ENCODE assay signal across 14 cellular contexts in genomic region chr6:112618796-112619195, GRCh38.
A peak's percentile ranks its signal among the peaks of the same experiment; 100 is the strongest.
DNase-seq lines count a peak whose midpoint lies in the region; ATAC-seq and TF ChIP-seq lines count a peak whose summit lies in the region.
"Had no signal": no experiment of that assay in that cellular context is flagged by ENCODE, and none has a peak within 500 bp of the region (broad histone marks: within the 10 kb centered on the region; RNA-seq: fewer than 3 reads in every experiment).

No MANE protein-coding gene starts in this region.

- ATAC-seq in GM18909 (IDR thresholded peaks at IDR 0.05; ENCODE audit: poor library complexity, unreplicated experiment) = no peak
- ATAC-seq: heart left ventricle had no signal

- TF ChIP-seq CTCF in A673 (conservative IDR thresholded peaks at IDR 0.05; ENCODE audit: low read depth, low read length) (peak; percentile 40; the same call in 1 of the 2 replicates), SK-N-SH (IDR thresholded peaks at IDR 0.05) (peak; percentile 37), hepatocyte (IDR thresholded peaks at IDR 0.05; ENCODE audit: poor library complexity) (peak; percentile 24), colonic mucosa (IDR thresholded peaks at IDR 0.05) (no peak)

- H3K79me2 ChIP-seq in SK-N-SH (ENCODE audit: insufficient read depth) (no peaks in the 10 kb centered on the region), hepatocyte (no peaks in the 10 kb centered on the region)

- H3K36me3 ChIP-seq in A673 (ENCODE audit: insufficient read depth, low read length, poor library complexity, severe bottlenecking) = no peaks in the 10 kb centered on the region
- no peaks in the 10 kb centered on the region for H3K36me3 ChIP-seq in H7 (replicated peaks; ENCODE audit: control insufficient read depth, insufficient read depth, low read length)
- no peaks in the 10 kb centered on the region for H3K36me3 ChIP-seq in SK-N-SH (replicated peaks in 1 of 2; ENCODE audit: control insufficient read depth in 1 of 2, insufficient read depth in 2 of 2, low read length in 1 of 2)
- no peaks in the 10 kb centered on the region for H3K36me3 ChIP-seq in hepatocyte (replicated peaks; ENCODE audit: insufficient read depth, low read depth)
- no peaks in the 10 kb centered on the region for H3K36me3 ChIP-seq in colonic mucosa
- H3K36me3 ChIP-seq: heart left ventricle, suprapubic skin had no signal

- 69% methylated on average over 3 of the region's 3 CpGs for WGBS in SK-N-SH (ENCODE audit: low lambda C conversion rate)
- whole genome bisulfite sequencing in hepatocyte (ENCODE audit: low lambda C conversion rate, missing lambda C conversion rate) = 52% methylated on average over 3 of the region's 3 CpGs

- TF ChIP-seq EP300 in SK-N-SH (IDR thresholded peaks at IDR 0.05; ENCODE audit: borderline replicate concordance in 1 of 2, low read depth in 1 of 2, low read length in 1 of 2) = no peak

- H2AFZ ChIP-seq in SK-N-SH (ENCODE audit: low read depth) = no peak overlapping the region
- H2AFZ ChIP-seq in hepatocyte = no peak overlapping the region

- H3K4me2 ChIP-seq in SK-N-SH = no peak overlapping the region
- no peak overlapping the region for H3K4me2 ChIP-seq in hepatocyte

- intact Hi-C loops in A673 (cut with micrococcal nuclease; ENCODE audit: unreplicated experiment) = no loop called here
- intact Hi-C loops in colonic mucosa (cut with DNase I) = no loop called here

- H3K4me3 ChIP-seq in A673 (ENCODE audit: low read depth, low read length, poor library complexity, severe bottlenecking) (no peak overlapping the region), H7 (ENCODE audit: insufficient read depth, low read depth, low read length) (no peak overlapping the region), SK-N-SH (ENCODE audit: low read depth in 2 of 2, low read length in 1 of 2) (no peak overlapping the region), hepatocyte (no peak overlapping the region), colonic mucosa (no peak overlapping the region)
- H3K4me3 ChIP-seq: heart left ventricle, SK-N-MC, suprapubic skin had no signal

- TF ChIP-seq RAD21 in SK-N-SH (IDR thresholded peaks at IDR 0.05; ENCODE audit: low read length) = peak; percentile 48

- POLR2A ChIA-PET in A673 (lab: Charles Lee; ENCODE audit: low non-redundant PET) = no interaction called here
- POLR2A ChIA-PET in SK-N-SH (lab: Yijun Ruan, JAX) = no interaction called here

- peak; percentile 52 for DNase-seq in A673 (ENCODE audit: low spot score)
- DNase-seq in H7 = peak; percentile 57
- DNase-seq in SK-N-SH = peak; percentile 11
- DNase-seq in hepatocyte (ENCODE audit: low spot score) = peak; percentile 18
- no peak for DNase-seq in NCI-H1105 treated with DMSO at 0.1 percent for 48 hours (lab: John Stamatoyannopoulos, UW)
- DNase-seq in colonic mucosa = no peak
- no peak for DNase-seq in mucosa of gallbladder (ENCODE audit: low spot score)
- DNase-seq: heart left ventricle; NCI-H2081 treated with DMSO at 0.1 percent for 48 hours; stimulated activated CD4-positive, alpha-beta T cell treated with anti-CD3 and anti-CD28 coated beads, Interleukin-4, amount 100 ng/mL, for 24 hours had no signal

- peaks cover 4% of the 10 kb centered on the region for H3K4me1 ChIP-seq in A673 (ENCODE audit: insufficient read depth, low read length, poor library complexity, severe bottlenecking)
- no peaks in the 10 kb centered on the region for H3K4me1 ChIP-seq in SK-N-SH (ENCODE audit: control insufficient read depth in 1 of 2, insufficient read depth in 2 of 2, low read depth in 1 of 2, low read length in 1 of 2)
- H3K4me1 ChIP-seq in hepatocyte (ENCODE audit: insufficient read depth) = peaks cover 3% of the 10 kb centered on the region
- H3K4me1 ChIP-seq in colonic mucosa = no peaks in the 10 kb centered on the region
- H3K4me1 ChIP-seq: Caco-2, heart left ventricle, suprapubic skin had no signal

- CTCF ChIA-PET in A673 (lab: Charles Lee) (no interaction called here), SK-N-SH (lab: Yijun Ruan, JAX) (interaction anchor here (0.9 to 1.6 kb wide), 6 partner anchors 10 to 286 kb away, joined by 3 to 5 read pairs (median 4); no protein-coding TSS in a partner anchor)

- no peaks in the 10 kb centered on the region for H3F3A ChIP-seq in SK-N-SH (replicated peaks; ENCODE audit: insufficient read depth)

- H4K20me1 ChIP-seq in SK-N-SH (ENCODE audit: insufficient read depth) (no peaks in the 10 kb centered on the region), hepatocyte (ENCODE audit: insufficient read depth, poor library complexity, severe bottlenecking) (no peaks in the 10 kb centered on the region)

- H3K27ac ChIP-seq in A673 (ENCODE audit: low read depth, low read length, poor library complexity, severe bottlenecking) (no peak overlapping the region), SK-N-SH (ENCODE audit: low read depth in 2 of 2, low read length in 1 of 2) (no peak overlapping the region), hepatocyte (no peak overlapping the region), colonic mucosa (no peak overlapping the region)
- H3K27ac ChIP-seq: heart left ventricle, SK-N-MC, suprapubic skin had no signal

- BruUV-seq in A673 (replicated peaks; lab: Mats Ljungman, UMichigan) = no TSS peak

- H3K9me3 ChIP-seq in A673 (ENCODE audit: low read depth, low read length, poor library complexity, severe bottlenecking) = no peaks in the 10 kb centered on the region
- H3K9me3 ChIP-seq in SK-N-SH = no peaks in the 10 kb centered on the region
- no peaks in the 10 kb centered on the region for H3K9me3 ChIP-seq in hepatocyte (ENCODE audit: low read depth)
- no peaks in the 10 kb centered on the region for H3K9me3 ChIP-seq in colonic mucosa
- H3K9me3 ChIP-seq: heart left ventricle, suprapubic skin had no signal

- H3K9ac ChIP-seq in SK-N-SH (no peak overlapping the region), colonic mucosa (ENCODE audit: low read depth in 2 of 2, low read length in 2 of 2) (no peak overlapping the region)

- no peaks in the 10 kb centered on the region for H3K27me3 ChIP-seq in A673 (replicated peaks; ENCODE audit: insufficient read depth, low read depth, low read length, poor library complexity)
- H3K27me3 ChIP-seq in H7 (ENCODE audit: control insufficient read depth, insufficient read depth, low read length) = no peaks in the 10 kb centered on the region
- no peaks in the 10 kb centered on the region for H3K27me3 ChIP-seq in SK-N-SH (ENCODE audit: insufficient read depth)
- H3K27me3 ChIP-seq in hepatocyte = no peaks in the 10 kb centered on the region
- H3K27me3 ChIP-seq in colonic mucosa = no peaks in the 10 kb centered on the region
- H3K27me3 ChIP-seq: heart left ventricle, suprapubic skin had no signal

- H3K9me2 ChIP-seq in SK-N-SH = no peaks in the 10 kb centered on the region
- H3K9me2 ChIP-seq in hepatocyte (replicated peaks; ENCODE audit: insufficient read depth) = no peaks in the 10 kb centered on the region

TF ChIP-seq in SK-N-SH, 30 proteins besides CTCF, POLR2A, EP300 and RAD21:
- TF ChIP-seq YY1 (IDR thresholded peaks at IDR 0.05; ENCODE audit: low read depth) = no peak
- no peak for TF ChIP-seq PBX3 (IDR thresholded peaks at IDR 0.05)
- 0 out of 2 replicates have a peak, but pooled peaks have one; percentile 11 for TF ChIP-seq SMC3 (IDR thresholded peaks at IDR 0.05; ENCODE audit: low read depth, low read length)
- no peak for TF ChIP-seq TAF1 (IDR thresholded peaks at IDR 0.05; ENCODE audit: borderline replicate concordance, low read depth, low read length)
- TF ChIP-seq REST (IDR thresholded peaks at IDR 0.05; ENCODE audit: low read depth, low read length) = no peak

Comparison
In these comparisons a context has a peak if more than half of its experiments do, and no peak if none do; other contexts are left out.
1. DNase-seq: peak in A673 (single experiment), H7 (single experiment), SK-N-SH (single experiment) and hepatocyte (single experiment); none in NCI-H1105 treated with DMSO at 0.1 percent for 48 hours (single experiment), colonic mucosa (single experiment) and mucosa of gallbladder (single experiment).